Comparison of ENCODE assay signal across 9 cellular contexts in genomic region chr17:36931697-36932382, GRCh38. TPM values are rescaled to one million over a fixed set of nuclear protein-coding genes. Genes with fewer than 3 reads are reported as not detected.
A peak's percentile ranks its signal among the peaks of the same experiment; 100 is the strongest.
DNase-seq lines count a peak whose midpoint lies in the region; ATAC-seq and TF ChIP-seq lines count a peak whose summit lies in the region.
"Had no signal": no experiment of that assay in that cellular context is flagged by ENCODE, and none has a peak within 500 bp of the region (broad histone marks: within the 10 kb centered on the region; RNA-seq: fewer than 3 reads in every experiment).

No MANE protein-coding gene starts in this region.

- no peak overlapping the region for H3K18ac ChIP-seq in neuronal stem cell (ENCODE audit: low read length)

- 0 out of 2 replicates have a peak, but pooled peaks cover 8% of the 10 kb centered on the region for H4K20me1 ChIP-seq in DOHH2 (ENCODE audit: control insufficient read depth, insufficient read depth, low read depth, low read length)

- H4K91ac ChIP-seq in neuronal stem cell (ENCODE audit: low read depth, low read length, poor library complexity): no peak overlapping the region

- no peak overlapping the region for H3K27ac ChIP-seq in DOHH2 (ENCODE audit: low read depth, low read length)
- no peak overlapping the region for H3K27ac ChIP-seq in duodenal mucosa (ENCODE audit: low read depth, low read length)
- no peak overlapping the region for H3K27ac ChIP-seq in neuronal stem cell (replicated peaks; ENCODE audit: low read length)
- H3K27ac ChIP-seq in tibial artery: no peak overlapping the region
- H3K27ac ChIP-seq: epithelial cell of prostate had no signal

- no peak overlapping the region for H3K4ac ChIP-seq in neuronal stem cell (ENCODE audit: low read length)

- H3K27me3 ChIP-seq in DOHH2 (ENCODE audit: control insufficient read depth, low read length) (peaks cover 79% of the 10 kb centered on the region), duodenal mucosa (ENCODE audit: control insufficient read depth in 1 of 2, insufficient read depth in 2 of 2, low read length in 2 of 2) (peaks cover 90 to 94% of the 10 kb centered on the region in 2 donors), neuronal stem cell (ENCODE audit: control insufficient read depth in 3 of 3, insufficient read depth in 3 of 3, low read depth in 1 of 3, low read length in 3 of 3) (peaks cover 63 to 99% (median 95%) of the 10 kb centered on the region in 3 experiments), tibial artery (peaks cover 33 to 99% of the 10 kb centered on the region in 2 donors)

- TF ChIP-seq CTCF in DOHH2 (IDR thresholded peaks at IDR 0.05; ENCODE audit: low read depth, low read length, poor library complexity, severe bottlenecking) (no peak), tibial artery (IDR thresholded peaks at IDR 0.05) (no peak)

- DNase-seq in NCI-H1092 treated with DMSO at 0.1 percent for 48 hours (lab: John Stamatoyannopoulos, UW) (peak; percentile 9), neuronal stem cell (ENCODE audit: low spot score) (no peak), activated gamma-delta T cell (lab: John Stamatoyannopoulos, UW) (no peak), tibial artery (no peak), GM19240 (ENCODE audit: insufficient read length, low spot score) (no peak)

- intact Hi-C loops in tibial artery (cut with DNase I; ENCODE audit: low total_unique reads): no loop called here

- H3K4me3 ChIP-seq in DOHH2 (ENCODE audit: low read length): no peak overlapping the region
- peak overlapping the region; percentile 3 to 16 for H3K4me3 ChIP-seq in duodenal mucosa (ENCODE audit: low read depth in 1 of 2, low read length in 2 of 2)
- H3K4me3 ChIP-seq in neuronal stem cell (ENCODE audit: low read length in 2 of 2): no peak overlapping the region
- peak overlapping the region in 1 of 2 donors; percentile 9 for H3K4me3 ChIP-seq in tibial artery

- no CpG with 5 or more reads among the region's 30 CpGs for WGBS in neuronal stem cell (ENCODE audit: extremely low coverage in 2 of 2, insufficient read length in 2 of 2, insufficient replicate concordance in 1 of 2), 2 donors

- no peak overlapping the region for H2AK5ac ChIP-seq in neuronal stem cell (ENCODE audit: low read depth, low read length)

- peak overlapping the region; percentile 33 for H3K4me2 ChIP-seq in DOHH2 (ENCODE audit: low read length)
- no peak overlapping the region for H3K4me2 ChIP-seq in neuronal stem cell (ENCODE audit: insufficient read depth, low read length, poor library complexity, severe bottlenecking)

- no peak overlapping the region for H4K8ac ChIP-seq in neuronal stem cell (ENCODE audit: low read depth, low read length)

- H3K36me3 ChIP-seq in DOHH2 (ENCODE audit: control insufficient read depth, low read length): no peaks in the 10 kb centered on the region
- H3K36me3 ChIP-seq in duodenal mucosa (ENCODE audit: control insufficient read depth in 1 of 2, insufficient read depth in 2 of 2, low read length in 2 of 2): no peaks in the 10 kb centered on the region
- H3K36me3 ChIP-seq in neuronal stem cell (replicated peaks in 1 of 2; ENCODE audit: control insufficient read depth in 2 of 2, insufficient read depth in 2 of 2, low read length in 2 of 2): no peaks in the 10 kb centered on the region
- no peaks in the 10 kb centered on the region for H3K36me3 ChIP-seq in tibial artery

- H2BK5ac ChIP-seq in neuronal stem cell (ENCODE audit: low read length): no peak overlapping the region

- H3K9me2 ChIP-seq in DOHH2 (replicated peaks; ENCODE audit: control insufficient read depth, low read length): no peaks in the 10 kb centered on the region

- no peak overlapping the region for H2AFZ ChIP-seq in neuronal stem cell (ENCODE audit: low read length)

- no peaks in the 10 kb centered on the region for H3K79me1 ChIP-seq in neuronal stem cell (ENCODE audit: low read depth, low read length)

- no peak overlapping the region for H3K14ac ChIP-seq in neuronal stem cell (ENCODE audit: low read length)

- no peak for ATAC-seq in HG03565 (IDR thresholded peaks at IDR 0.05; ENCODE audit: unreplicated experiment)

- no peak overlapping the region for H3K9ac ChIP-seq in duodenal mucosa (ENCODE audit: low read depth in 1 of 2, low read length in 2 of 2)
- H3K9ac ChIP-seq in neuronal stem cell (ENCODE audit: low read depth, low read length, poor library complexity): no peak overlapping the region

- H3K4me1 ChIP-seq in DOHH2 (ENCODE audit: control insufficient read depth, low read length) (peaks cover 35% of the 10 kb centered on the region), duodenal mucosa (ENCODE audit: control insufficient read depth in 1 of 2, insufficient read depth in 2 of 2, low read length in 2 of 2) (peaks cover 34 to 47% of the 10 kb centered on the region in 2 donors), neuronal stem cell (ENCODE audit: control insufficient read depth in 2 of 2, insufficient read depth in 1 of 2, low read depth in 1 of 2, low read length in 2 of 2) (peaks cover 30 to 32% of the 10 kb centered on the region in 2 donors), tibial artery (peaks cover 4 to 53% (median 51%) of the 10 kb centered on the region in 4 donors)

- no peak overlapping the region for H3K23ac ChIP-seq in neuronal stem cell (ENCODE audit: low read depth, low read length, poor library complexity)

- no peaks in the 10 kb centered on the region for H3F3A ChIP-seq in DOHH2 (ENCODE audit: control insufficient read depth, insufficient read depth)

- H3K9me3 ChIP-seq in DOHH2 (ENCODE audit: control insufficient read depth, insufficient read depth, low read length): no peaks in the 10 kb centered on the region
- no peaks in the 10 kb centered on the region for H3K9me3 ChIP-seq in duodenal mucosa (ENCODE audit: control insufficient read depth in 1 of 2, low read length in 2 of 2)
- no peaks in the 10 kb centered on the region for H3K9me3 ChIP-seq in neuronal stem cell (replicated peaks in 1 of 2; ENCODE audit: control insufficient read depth in 2 of 2, insufficient read depth in 1 of 2, low read depth in 1 of 2, low read length in 2 of 2)
- H3K9me3 ChIP-seq in tibial artery: no peaks in the 10 kb centered on the region

- H2BK120ac ChIP-seq in neuronal stem cell (ENCODE audit: low read depth, low read length): no peak overlapping the region

- H2BK12ac ChIP-seq in neuronal stem cell (ENCODE audit: low read length): no peak overlapping the region

- peak overlapping the region; percentile 56 for H2BK15ac ChIP-seq in neuronal stem cell (ENCODE audit: low read length)

- H3K79me2 ChIP-seq in DOHH2 (ENCODE audit: control insufficient read depth, low read length): no peaks in the 10 kb centered on the region

RNA-seq across cellular contexts. Expression of gene LHX1, which starts 5.4 kb away (rescaled TPM):
- polyA plus RNA-seq in neuronal stem cell (2013, experiment 1 of 2): 0.04 TPM
- 0.06 TPM for polyA plus RNA-seq in neuronal stem cell (2013, experiment 2 of 2)

RNA-seq across cellular contexts. Expression of gene AATF, which starts 16.9 kb away (rescaled TPM):
- polyA plus RNA-seq in neuronal stem cell (2013, experiment 1 of 2): 58.6 TPM
- polyA plus RNA-seq in neuronal stem cell (2013, experiment 2 of 2): 62.9 TPM

Comparison
In these comparisons a context has a peak if more than half of its experiments do, and no peak if none do; other contexts are left out.
1. H3K4me3 ChIP-seq: peak in duodenal mucosa (2 of 2); none in DOHH2 (single experiment) and neuronal stem cell (0 of 2).